Comparison of ENCODE assay signal across 1 cellular context in genomic region chr7:87873328-87873727, GRCh38. TPM values are rescaled to one million over a fixed set of nuclear protein-coding genes. Genes with fewer than 3 reads are reported as not detected.
"Had no signal": no experiment of that assay in that cellular context is flagged by ENCODE, and none has a peak within 500 bp of the region (broad histone marks: within the 10 kb centered on the region; RNA-seq: fewer than 3 reads in every experiment).

No MANE protein-coding gene starts in this region.

RNA-seq across cellular contexts. Expression of gene DBF4, which starts 3.0 kb away (rescaled TPM):
- total RNA-seq: ascending aorta had no signal
